11 cellular contexts compared by ENCODE assay signal in the genomic region with DNA sequence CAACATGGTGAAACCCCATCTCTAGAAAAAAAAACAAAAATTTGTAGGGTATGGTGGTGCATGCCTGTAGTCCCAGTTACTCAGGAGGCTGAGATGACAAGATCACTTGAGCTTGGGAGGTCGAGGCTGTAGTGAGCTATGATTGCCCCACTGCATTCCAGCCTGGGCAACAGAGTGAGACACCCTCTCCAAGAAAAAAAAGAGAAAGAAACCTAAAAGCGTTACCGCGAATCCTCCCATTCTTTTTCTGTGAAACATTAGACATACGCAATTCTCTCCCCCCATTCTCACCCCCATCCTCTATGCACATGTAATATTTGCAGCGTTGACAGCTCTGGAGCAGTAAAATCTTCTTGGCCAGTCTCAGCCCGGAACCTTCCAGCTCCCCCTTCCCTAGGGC. TPM values are rescaled to one million over a fixed set of nuclear protein-coding genes. Genes with fewer than 3 reads are reported as not detected.
A peak's percentile ranks its signal among the peaks of the same experiment; 100 is the strongest.
DNase-seq lines count a peak whose midpoint lies in the region; ATAC-seq and TF ChIP-seq lines count a peak whose summit lies in the region.
"Had no signal": no experiment of that assay in that cellular context is flagged by ENCODE, and none has a peak within 500 bp of the region (broad histone marks: within the 10 kb centered on the region; RNA-seq: fewer than 3 reads in every experiment).

No MANE protein-coding gene starts in this region.

- peaks cover 64 to 81% (median 64%) of the 10 kb centered on the region in 5 donors for H3K27me3 Mint-ChIP-seq in naive thymus-derived CD4-positive, alpha-beta T cell

- H3K27me3 ChIP-seq in heart left ventricle (peaks cover 0 to 50% (median 0%) of the 10 kb centered on the region in 9 donors), dorsolateral prefrontal cortex (peaks cover 0 to 13% (median 0%) of the 10 kb centered on the region in 45 donors), upper lobe of left lung (peaks cover 0 to 24% (median 9%) of the 10 kb centered on the region in 4 donors)
- H3K27me3 ChIP-seq in naive thymus-derived CD4-positive, alpha-beta T cell (ENCODE audit: control insufficient read depth in 2 of 2, insufficient read depth in 2 of 2, low read length in 2 of 2), result peaks cover 8 to 18% of the 10 kb centered on the region in 2 donors

- intact Hi-C loops in heart left ventricle (cut with DNase I) (loop anchor here in 2 of 10 donors (5.0 to 10.0 kb wide), 2 partner anchors 89 to 226 kb away; no protein-coding TSS in a partner anchor), Right ventricle myocardium inferior (cut with DNase I) (loop anchor here (2.0 kb wide), 1 partner anchor 89 kb away; no protein-coding TSS in a partner anchor), dorsolateral prefrontal cortex (cut with DNase I) (loop anchor here in 1 of 2 donors (5.0 kb wide), 1 partner anchor 191 kb away; no protein-coding TSS in a partner anchor)
- intact Hi-C loops in naive thymus-derived CD4-positive, alpha-beta T cell (cut with micrococcal nuclease), result no loop called here

- peaks cover 23 to 31% (median 25%) of the 10 kb centered on the region in 7 donors for H3K4me1 Mint-ChIP-seq in naive thymus-derived CD4-positive, alpha-beta T cell

- 20 to 28% (median 27%) methylated on average over 7 of the region's 7 CpGs for WGBS in heart left ventricle, 4 donors
- WGBS in upper lobe of left lung, 2 donors, result 31 to 45% methylated on average over 7 of the region's 7 CpGs

- no peak for DNase-seq in heart left ventricle
- DNase-seq in Right ventricle myocardium inferior (ENCODE audit: missing footprints), result no peak
- no peak for DNase-seq in dorsolateral prefrontal cortex
- no peak for DNase-seq in naive thymus-derived CD4-positive, alpha-beta T cell
- no peak for DNase-seq in upper lobe of left lung
- DNase-seq in DMS79 (lab: John Stamatoyannopoulos, UW), result no peak
- no peak for DNase-seq in SIG-M5 (lab: John Stamatoyannopoulos, UW)
- no peak for DNase-seq in NCI-H128 (lab: John Stamatoyannopoulos, UW; ENCODE audit: unreplicated experiment)
- DNase-seq: T-helper 1 cell had no signal

- H3K4me1 ChIP-seq in heart left ventricle (peaks cover 0 to 76% (median 46%) of the 10 kb centered on the region in 12 donors), upper lobe of left lung (peaks cover 21 to 47% (median 34%) of the 10 kb centered on the region in 4 donors)
- H3K4me1 ChIP-seq in naive thymus-derived CD4-positive, alpha-beta T cell (ENCODE audit: control insufficient read depth in 2 of 2, insufficient read depth in 2 of 2, low read length in 2 of 2), result peaks cover 13% of the 10 kb centered on the region in 2 donors

- H3K27ac Mint-ChIP-seq in naive thymus-derived CD4-positive, alpha-beta T cell, result no peak overlapping the region
- H3K27ac Mint-ChIP-seq: dendritic cell treated with granulocyte-macrophage colony-stimulating factor and Interleukin-4, amounts not matched to agents 40 ng/mL and 50 ng/mL, for 4 days had no signal

- no peak for TF ChIP-seq CTCF in heart left ventricle (IDR thresholded peaks at IDR 0.05)
- TF ChIP-seq CTCF in dorsolateral prefrontal cortex (IDR thresholded peaks at IDR 0.05 in 54 of 56, conservative IDR thresholded peaks at IDR 0.05 in 2 of 56; ENCODE audit: low read depth in 1 of 56, partially characterized antibody in 56 of 56), result no peak
- no peak for TF ChIP-seq CTCF in upper lobe of left lung (IDR thresholded peaks at IDR 0.05)

- peak in 1 of 4 donors; percentile 4 for ATAC-seq in heart left ventricle
- ATAC-seq in Right ventricle myocardium inferior, result no peak
- no peak for ATAC-seq in naive thymus-derived CD4-positive, alpha-beta T cell
- ATAC-seq in upper lobe of left lung (ENCODE audit: low FRiP score in 2 of 2), result no peak

- POLR2A ChIA-PET in naive thymus-derived CD4-positive, alpha-beta T cell (lab: Charles Lee), result interaction anchor here (1.5 kb wide), 1 partner anchor 237 kb away, joined by 3 read pairs; no protein-coding TSS in a partner anchor

- no peaks in the 10 kb centered on the region for H3K9me3 ChIP-seq in heart left ventricle
- H3K9me3 ChIP-seq in naive thymus-derived CD4-positive, alpha-beta T cell (ENCODE audit: control insufficient read depth in 2 of 3, low read length in 3 of 3), result no peaks in the 10 kb centered on the region
- no peaks in the 10 kb centered on the region for H3K9me3 ChIP-seq in upper lobe of left lung

- no peaks in the 10 kb centered on the region for H3K9me3 Mint-ChIP-seq in naive thymus-derived CD4-positive, alpha-beta T cell
- H3K9me3 Mint-ChIP-seq: dendritic cell treated with granulocyte-macrophage colony-stimulating factor and Interleukin-4, amounts not matched to agents 40 ng/mL and 50 ng/mL, for 4 days had no signal

- TF ChIP-seq POLR2A in heart left ventricle (IDR thresholded peaks at IDR 0.05), result no peak
- TF ChIP-seq POLR2A in upper lobe of left lung (IDR thresholded peaks at IDR 0.05), result no peak

- peak overlapping the region in 11 of 12 donors; percentile 62 to 94 (median 70) for H3K4me3 ChIP-seq in heart left ventricle
- peak overlapping the region; percentile 51 to 86 (median 75) for H3K4me3 ChIP-seq in dorsolateral prefrontal cortex
- H3K4me3 ChIP-seq in naive thymus-derived CD4-positive, alpha-beta T cell (ENCODE audit: low read length), result no peak overlapping the region
- H3K4me3 ChIP-seq in upper lobe of left lung, result peak overlapping the region in 3 of 4 donors; percentile 57 to 68 (median 59)
- H3K4me3 ChIP-seq: K562 had no signal

- no peak for TF ChIP-seq EP300 in upper lobe of left lung (IDR thresholded peaks at IDR 0.05)

- H3K27ac ChIP-seq in heart left ventricle (peak overlapping the region; percentile 51 to 93 (median 88)), dorsolateral prefrontal cortex (peak overlapping the region in 54 of 59 donors; percentile 5 to 91 (median 84)), upper lobe of left lung (peak overlapping the region in 1 of 4 donors; percentile 66)
- no peak overlapping the region for H3K27ac ChIP-seq in naive thymus-derived CD4-positive, alpha-beta T cell (ENCODE audit: low read depth, low read length)

- H3K4me3 Mint-ChIP-seq in naive thymus-derived CD4-positive, alpha-beta T cell, result peak overlapping the region in 9 of 10 donors; percentile 42 to 91 (median 83)

- H3K36me3 Mint-ChIP-seq in naive thymus-derived CD4-positive, alpha-beta T cell, result peaks cover 0 to 4% (median 0%) of the 10 kb centered on the region in 5 donors

- CTCF ChIA-PET in naive thymus-derived CD4-positive, alpha-beta T cell (lab: Charles Lee), result interaction anchor here (1.0 to 1.5 kb wide), 3 partner anchors 9 to 237 kb away, joined by 3 to 8 read pairs (median 4); no protein-coding TSS in a partner anchor

- no peaks in the 10 kb centered on the region for H3K36me3 ChIP-seq in heart left ventricle
- H3K36me3 ChIP-seq in naive thymus-derived CD4-positive, alpha-beta T cell (ENCODE audit: control insufficient read depth in 2 of 3, insufficient read depth in 3 of 3, low read length in 3 of 3), result no peaks in the 10 kb centered on the region
- H3K36me3 ChIP-seq in upper lobe of left lung, result no peaks in the 10 kb centered on the region

RNA-seq across cellular contexts. Expression of gene LRP4, which starts 2.1 kb away (rescaled TPM):
- 10 to 100 TPM; 14.9 to 29.1 (median 20.0) TPM for total RNA-seq in heart left ventricle
- 10 to 100 TPM in 1 of 2 donors, 1 to 10 TPM in 1; 9.1 to 16.3 TPM for polyA plus RNA-seq in heart left ventricle
- 17.5 TPM for total RNA-seq in Right ventricle myocardium inferior
- 100 to 1,000 TPM in 72 of 120 experiments, 10 to 100 TPM in 48; 56.0 to 339 (median 107) TPM for total RNA-seq in dorsolateral prefrontal cortex
- total RNA-seq in naive thymus-derived CD4-positive, alpha-beta T cell, result not detected
- not detected for polyA plus RNA-seq in naive thymus-derived CD4-positive, alpha-beta T cell
- 1 to 10 TPM; 2.6 to 8.8 (median 5.2) TPM for total RNA-seq in upper lobe of left lung

RNA-seq across cellular contexts. Expression of gene CSTPP1, which starts 20.3 kb away (rescaled TPM):
- 10 to 100 TPM; 12.7 to 19.4 (median 14.7) TPM for total RNA-seq in heart left ventricle
- polyA plus RNA-seq in heart left ventricle, result 10 to 100 TPM in 1 of 2 donors, 1 to 10 TPM in 1; 9.9 to 33.4 TPM
- total RNA-seq in Right ventricle myocardium inferior, result 11.0 TPM
- 100 to 1,000 TPM in 73 of 120 experiments, 10 to 100 TPM in 47; 71.1 to 144 (median 102) TPM for total RNA-seq in dorsolateral prefrontal cortex
- total RNA-seq in naive thymus-derived CD4-positive, alpha-beta T cell, result 10 to 100 TPM in 4 of 5 experiments, 1 to 10 TPM in 1; 9.3 to 18.6 (median 16.1) TPM
- 10 to 100 TPM; 15.2 to 17.0 TPM for polyA plus RNA-seq in naive thymus-derived CD4-positive, alpha-beta T cell
- total RNA-seq in upper lobe of left lung, result 10 to 100 TPM; 23.9 to 71.2 (median 47.2) TPM
